ENCODE assay signal across 8 cellular contexts in the genomic region with DNA sequence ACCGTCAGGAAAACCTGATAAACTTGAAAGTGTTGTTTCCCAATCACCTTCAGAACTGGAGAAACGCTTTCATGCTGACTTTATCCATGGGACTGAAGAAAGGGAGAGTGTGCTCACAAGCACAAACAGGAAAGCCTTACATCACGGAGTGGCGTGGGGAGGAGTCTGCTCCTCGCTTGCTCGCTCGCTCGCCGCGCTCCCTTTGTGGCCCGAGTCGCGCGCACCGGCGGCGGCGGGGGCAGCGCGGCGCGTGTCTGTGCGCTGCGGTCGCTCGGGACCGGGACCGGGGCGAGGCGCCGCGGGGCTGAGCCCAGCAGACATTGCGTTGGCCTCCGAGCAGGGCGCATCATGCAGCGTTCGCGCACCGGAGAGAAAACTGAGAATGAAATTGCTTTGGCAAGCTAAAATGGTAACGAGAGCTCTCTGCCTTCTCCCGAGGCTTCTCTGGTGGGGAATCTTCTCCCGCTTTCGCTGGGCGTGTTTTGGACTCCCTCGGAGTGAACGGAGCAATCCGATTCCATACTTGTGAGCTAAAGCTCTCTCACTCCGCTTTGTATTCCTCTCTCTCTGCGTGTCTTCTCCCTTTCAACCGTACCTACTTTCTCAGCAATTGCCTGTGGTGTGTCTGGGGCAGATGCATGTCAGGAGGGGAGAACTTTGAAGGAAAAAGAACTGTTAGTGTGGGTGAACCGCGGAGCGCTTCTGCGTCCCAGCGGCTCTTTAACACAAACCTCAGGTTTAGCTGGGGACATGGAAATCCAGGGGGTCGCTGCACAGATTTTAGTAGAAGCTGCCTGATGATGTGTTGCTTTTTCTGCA. TPM values are rescaled to one million over a fixed set of nuclear protein-coding genes. Genes with fewer than 3 reads are reported as not detected.
DNase-seq lines count a peak whose midpoint lies in the region; ATAC-seq and TF ChIP-seq lines count a peak whose summit lies in the region.

A gene (plus strand): TSS at position 205 of the 819 bp plus-strand sequence. CDS start 178 bp downstream, at position 383.

- no peaks in the 10 kb centered on the region for H3K27me3 ChIP-seq in BJ (ENCODE audit: control insufficient read depth, insufficient read depth, low read length)
- no peaks in the 10 kb centered on the region for H3K27me3 ChIP-seq in PC-3 (ENCODE audit: low read length)
- H3K27me3 ChIP-seq in parathyroid adenoma (ENCODE audit: control insufficient read depth, insufficient read depth, low read length): no peaks in the 10 kb centered on the region

- POLR2A ChIA-PET in BJ (lab: Charles Lee): no interaction called here
- POLR2A ChIA-PET in PC-3 (lab: Charles Lee; ENCODE audit: unreplicated experiment): interaction anchor here (0.6 kb wide), 1 partner anchor 88 kb away, joined by 4 read pairs; no protein-coding TSS in a partner anchor

- H4K20me1 ChIP-seq in PC-3 (ENCODE audit: low read length): no peaks in the 10 kb centered on the region

- no peaks in the 10 kb centered on the region for H3K9me2 ChIP-seq in PC-3 (replicated peaks; ENCODE audit: low read length)

- CTCF ChIA-PET in BJ (lab: Yijun Ruan, JAX) (interaction anchor here (0.6 to 1.3 kb wide), 4 partner anchors 10 to 180 kb away, joined by 3 to 4 read pairs (median 3); no protein-coding TSS in a partner anchor), PC-3 (lab: Charles Lee) (no interaction called here)

- ATAC-seq in GM18909 (IDR thresholded peaks at IDR 0.05; ENCODE audit: poor library complexity, unreplicated experiment): peak; percentile 66
- peak; percentile 55 for ATAC-seq in HG03159 (IDR thresholded peaks at IDR 0.05; ENCODE audit: unreplicated experiment)
- ATAC-seq in PC-3: peak; percentile 85
- peak; percentile 95 for ATAC-seq in left ventricle myocardium superior

- H3K9me3 ChIP-seq in PC-3 (ENCODE audit: low read length) (no peaks in the 10 kb centered on the region), parathyroid adenoma (ENCODE audit: control insufficient read depth, low read length) (no peaks in the 10 kb centered on the region)

- DNase-seq in BJ (ENCODE audit: low read depth) (no peak), PC-3 (peak; percentile 67), anterior cingulate cortex (lab: John Stamatoyannopoulos, UW) (peak in 56 of 58 donors; percentile 14 to 83 (median 64)), left ventricle myocardium superior (peak; percentile 83), OCI-M2 (lab: John Stamatoyannopoulos, UW; ENCODE audit: unreplicated experiment) (no peak)

- H3K79me2 ChIP-seq in PC-3 (ENCODE audit: low read length) (no peaks in the 10 kb centered on the region), parathyroid adenoma (no peaks in the 10 kb centered on the region)

- no peaks in the 10 kb centered on the region for H3F3A ChIP-seq in PC-3 (ENCODE audit: low read length, unreplicated experiment)

- TSS peak; percentile 68 for BruUV-seq in PC-3 (replicated peaks; lab: Mats Ljungman, UMichigan)

- H2AFZ ChIP-seq in PC-3 (ENCODE audit: low read length): peak within 1 kb of the TSS; percentile 70
- peak within 1 kb of the TSS; percentile 76 for H2AFZ ChIP-seq in parathyroid adenoma

- peak within 1 kb of the TSS; percentile 67 for H3K4me3 ChIP-seq in BJ (ENCODE audit: low read depth, low read length)
- H3K4me3 ChIP-seq in PC-3 (ENCODE audit: low read length): peak within 1 kb of the TSS; percentile 76
- peak within 1 kb of the TSS; percentile 60 for H3K4me3 ChIP-seq in parathyroid adenoma (ENCODE audit: low read depth, low read length)

- H3K27ac ChIP-seq in PC-3 (ENCODE audit: low read length): no peak within 1 kb of the TSS
- peak within 1 kb of the TSS; percentile 66 for H3K27ac ChIP-seq in parathyroid adenoma

- H3K4me1 ChIP-seq in PC-3 (ENCODE audit: insufficient read depth, low read length) (peaks cover 32% of the 10 kb centered on the region), parathyroid adenoma (peaks cover 3% of the 10 kb centered on the region)

- H3K9ac ChIP-seq in PC-3 (ENCODE audit: low read length) (peak within 1 kb of the TSS; percentile 15; the same call in 1 of the 2 replicates), parathyroid adenoma (no peak within 1 kb of the TSS)

- intact Hi-C loops in PC-3 (cut with micrococcal nuclease): loop anchor here (1.0 to 5.0 kb wide), 3 partner anchors 37 to 112 kb away; no protein-coding TSS in a partner anchor
- intact Hi-C loops in left ventricle myocardium superior (cut with micrococcal nuclease): no loop called here

- H3K4me2 ChIP-seq in PC-3 (ENCODE audit: low read length) (peak within 1 kb of the TSS; percentile 86), parathyroid adenoma (ENCODE audit: low read length) (peak within 1 kb of the TSS; percentile 90)

- TF ChIP-seq CTCF in BJ (IDR thresholded peaks at IDR 0.05; ENCODE audit: insufficient read depth, low read depth, low read length): no peak
- no peak for TF ChIP-seq CTCF in PC-3 (conservative IDR thresholded peaks at IDR 0.05; ENCODE audit: low read depth, low read length)
- no peak for TF ChIP-seq CTCF in parathyroid adenoma (IDR thresholded peaks at IDR 0.05)

- no peaks in the 10 kb centered on the region for H3K36me3 ChIP-seq in BJ (ENCODE audit: control insufficient read depth, insufficient read depth, low read length)
- no peaks in the 10 kb centered on the region; the same call in 1 of the 2 replicates for H3K36me3 ChIP-seq in PC-3 (ENCODE audit: low read depth, low read length)
- H3K36me3 ChIP-seq in parathyroid adenoma (ENCODE audit: control insufficient read depth, insufficient read depth, low read length): no peaks in the 10 kb centered on the region

RNA-seq across cellular contexts. Expression of the gene that starts here (rescaled TPM):
- 9.7 and 12.3 TPM in 2 replicates for polyA plus RNA-seq in BJ (2011; rRNA removed)
- 7.0 and 7.9 TPM in 2 replicates for polyA minus RNA-seq in BJ (2011; rRNA and poly(A)+ RNA removed)
- total RNA-seq in PC-3 (2014; rRNA removed): 1.5 and 1.9 TPM in 2 replicates
- 18.5 TPM for total RNA-seq in left ventricle myocardium superior

Comparison
In these comparisons a context has a peak if more than half of its experiments do, and no peak if none do; other contexts are left out.
1. DNase-seq: peak in PC-3 (single experiment), anterior cingulate cortex (56 of 58) and left ventricle myocardium superior (single experiment); none in BJ (single experiment) and OCI-M2 (single experiment).
2. Peak in every context shown above with its lines, with median percentiles within 50 percentile points of each other: H3K4me3 ChIP-seq and ATAC-seq.